In the genomic region with DNA sequence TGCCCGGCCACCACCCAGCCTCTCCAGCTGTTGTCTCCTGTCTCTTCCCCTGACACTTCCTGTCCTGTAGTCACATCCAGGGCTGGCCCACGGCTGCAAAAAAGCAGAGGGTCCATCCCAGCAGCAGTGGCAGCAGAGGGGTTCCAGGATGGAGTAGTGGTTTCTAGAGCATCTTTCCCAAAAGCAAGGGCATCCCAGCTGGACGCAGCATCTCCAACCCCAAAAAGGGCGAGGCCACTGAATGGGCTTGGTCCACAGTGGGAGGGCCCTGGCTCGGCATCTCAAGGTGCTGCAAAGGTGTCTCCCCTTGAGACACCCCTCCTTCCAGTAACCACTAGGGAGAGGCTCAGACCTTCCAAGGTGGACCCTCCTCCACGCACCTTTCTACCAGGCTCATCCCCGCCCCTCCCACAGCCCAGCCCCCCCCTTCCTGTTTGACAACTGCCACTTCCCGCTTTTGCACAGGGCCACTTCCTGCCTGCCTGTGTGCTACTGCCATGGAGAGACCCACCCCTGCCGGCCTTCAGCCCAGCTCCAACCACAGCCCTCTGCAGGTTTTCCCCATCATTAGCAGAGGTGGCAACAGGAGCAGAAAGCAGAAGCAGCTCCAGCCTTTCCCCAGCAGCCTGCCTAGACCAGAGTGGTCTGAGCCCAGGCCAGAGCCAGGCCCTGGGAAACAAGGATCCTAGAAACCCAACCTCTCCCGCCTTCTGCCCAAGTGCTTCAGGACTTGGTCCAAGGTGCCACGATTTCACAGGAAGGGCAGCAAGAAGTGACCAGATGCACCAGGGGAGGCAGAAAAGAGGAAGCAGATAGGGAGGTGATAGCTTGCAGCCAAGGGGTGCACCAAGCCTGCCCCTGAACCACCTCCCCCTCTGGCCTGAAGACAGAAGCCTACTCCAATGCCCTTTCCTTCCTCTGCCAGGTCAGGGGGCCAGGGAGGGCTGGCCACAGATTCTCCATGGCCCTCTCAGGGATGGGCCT, we compare ENCODE assay signal across 8 cellular contexts. TPM values are rescaled to one million over a fixed set of nuclear protein-coding genes. Genes with fewer than 3 reads are reported as not detected.
A peak's percentile ranks its signal among the peaks of the same experiment; 100 is the strongest.
DNase-seq lines count a peak whose midpoint lies in the region; ATAC-seq lines count a peak whose summit lies in the region.

No MANE protein-coding gene starts in this region.

- intact Hi-C loops in activated CD4-positive, alpha-beta memory T cell treated with anti-CD3 and anti-CD28 coated beads for 36 hours (cut with micrococcal nuclease): loop anchor here (1.0 kb wide), 2 partner anchors 10 to 16 kb away; no protein-coding TSS in a partner anchor
- intact Hi-C loops in Right ventricle myocardium superior (cut with DNase I): no loop called here

- no peaks in the 10 kb centered on the region for H3K27me3 Mint-ChIP-seq in IgD-negative memory B cell
- no peaks in the 10 kb centered on the region for H3K27me3 Mint-ChIP-seq in activated CD4-positive, alpha-beta memory T cell treated with anti-CD3 and anti-CD28 coated beads for 36 hours
- no peaks in the 10 kb centered on the region for H3K27me3 Mint-ChIP-seq in stimulated activated naive CD8-positive, alpha-beta T cell treated with anti-CD3 and anti-CD28 coated beads, Interleukin-15, Interleukin-2, amounts not matched to agents 100 ng/mL and 50 ng/mL, for 24 hours

- ATAC-seq in GM19452 (IDR thresholded peaks at IDR 0.05; ENCODE audit: unreplicated experiment) (peak; percentile 72), Right ventricle myocardium superior (ENCODE audit: poor library complexity) (peak; percentile 43)

- peak overlapping the region; percentile 68 to 95 (median 82) for H3K4me3 Mint-ChIP-seq in IgD-negative memory B cell
- H3K4me3 Mint-ChIP-seq in activated CD4-positive, alpha-beta memory T cell treated with anti-CD3 and anti-CD28 coated beads for 36 hours: peak overlapping the region; percentile 79
- peak overlapping the region; percentile 78 for H3K4me3 Mint-ChIP-seq in stimulated activated naive CD8-positive, alpha-beta T cell treated with anti-CD3 and anti-CD28 coated beads, Interleukin-15, Interleukin-2, amounts not matched to agents 100 ng/mL and 50 ng/mL, for 24 hours

- no peaks in the 10 kb centered on the region for H3K9me3 Mint-ChIP-seq in IgD-negative memory B cell
- H3K9me3 Mint-ChIP-seq in activated CD4-positive, alpha-beta memory T cell treated with anti-CD3 and anti-CD28 coated beads for 36 hours: no peaks in the 10 kb centered on the region
- H3K9me3 Mint-ChIP-seq in stimulated activated naive CD8-positive, alpha-beta T cell treated with anti-CD3 and anti-CD28 coated beads, Interleukin-15, Interleukin-2, amounts not matched to agents 100 ng/mL and 50 ng/mL, for 24 hours: no peaks in the 10 kb centered on the region

- CTCF ChIA-PET in activated CD4-positive, alpha-beta memory T cell treated with anti-CD3 and anti-CD28 coated beads for 36 hours (lab: Charles Lee): interaction anchor here (0.6 to 3.7 kb wide), 9 partner anchors 8 to 75 kb away, joined by 3 to 18 read pairs (median 3); no protein-coding TSS in a partner anchor

- H3K27ac Mint-ChIP-seq in IgD-negative memory B cell: peak overlapping the region; percentile 84 to 93 (median 90)
- peak overlapping the region; percentile 99 for H3K27ac Mint-ChIP-seq in activated CD4-positive, alpha-beta memory T cell treated with anti-CD3 and anti-CD28 coated beads for 36 hours
- H3K27ac Mint-ChIP-seq in stimulated activated naive CD8-positive, alpha-beta T cell treated with anti-CD3 and anti-CD28 coated beads, Interleukin-15, Interleukin-2, amounts not matched to agents 100 ng/mL and 50 ng/mL, for 24 hours: peak overlapping the region; percentile 95

- POLR2A ChIA-PET in activated CD4-positive, alpha-beta memory T cell treated with anti-CD3 and anti-CD28 coated beads for 36 hours (lab: Charles Lee): interaction anchor here (0.9 kb wide), 1 partner anchor 9 kb away, joined by 3 read pairs; no protein-coding TSS in a partner anchor

- peaks cover 30 to 44% (median 34%) of the 10 kb centered on the region in 3 donors for H3K4me1 Mint-ChIP-seq in IgD-negative memory B cell
- peaks cover 64% of the 10 kb centered on the region for H3K4me1 Mint-ChIP-seq in activated CD4-positive, alpha-beta memory T cell treated with anti-CD3 and anti-CD28 coated beads for 36 hours (ENCODE audit: low read depth)
- H3K4me1 Mint-ChIP-seq in stimulated activated naive CD8-positive, alpha-beta T cell treated with anti-CD3 and anti-CD28 coated beads, Interleukin-15, Interleukin-2, amounts not matched to agents 100 ng/mL and 50 ng/mL, for 24 hours (ENCODE audit: low read depth): peaks cover 42% of the 10 kb centered on the region

- DNase-seq in activated CD4-positive, alpha-beta memory T cell treated with anti-CD3 and anti-CD28 coated beads for 36 hours: peak; percentile 77
- DNase-seq in Right ventricle myocardium superior (peak; percentile 75), mucosa of gallbladder (ENCODE audit: low spot score) (no peak), NCI-H1092 (lab: John Stamatoyannopoulos, UW) (no peak), HuH-7.5 (ENCODE audit: low spot score) (no peak)

- H3K36me3 Mint-ChIP-seq in IgD-negative memory B cell: peaks cover 1% of the 10 kb centered on the region
- H3K36me3 Mint-ChIP-seq in activated CD4-positive, alpha-beta memory T cell treated with anti-CD3 and anti-CD28 coated beads for 36 hours: peaks cover 7% of the 10 kb centered on the region
- H3K36me3 Mint-ChIP-seq in stimulated activated naive CD8-positive, alpha-beta T cell treated with anti-CD3 and anti-CD28 coated beads, Interleukin-15, Interleukin-2, amounts not matched to agents 100 ng/mL and 50 ng/mL, for 24 hours (ENCODE audit: low read depth): peaks cover 9% of the 10 kb centered on the region

RNA-seq across cellular contexts. Expression of a gene that starts 8.6 kb away (rescaled TPM):
- polyA plus RNA-seq in IgD-negative memory B cell: 7.2 TPM
- 10 to 100 TPM; 20.8 to 21.5 TPM for total RNA-seq in activated CD4-positive, alpha-beta memory T cell treated with anti-CD3 and anti-CD28 coated beads for 36 hours
- 11.2 TPM for total RNA-seq in Right ventricle myocardium superior
- 43.7 TPM for total RNA-seq in mucosa of gallbladder

RNA-seq across cellular contexts. Expression of a gene that starts 45.2 kb away (rescaled TPM):
- not detected for polyA plus RNA-seq in IgD-negative memory B cell
- under 1 TPM; 0.45 to 0.73 TPM for total RNA-seq in activated CD4-positive, alpha-beta memory T cell treated with anti-CD3 and anti-CD28 coated beads for 36 hours
- total RNA-seq in Right ventricle myocardium superior (7.5 TPM), mucosa of gallbladder (15.5 TPM)

RNA-seq across cellular contexts. Expression of a gene that starts 54.4 kb away (rescaled TPM):
- 21.4 TPM for polyA plus RNA-seq in IgD-negative memory B cell
- 10 to 100 TPM; 57.5 to 62.1 TPM for total RNA-seq in activated CD4-positive, alpha-beta memory T cell treated with anti-CD3 and anti-CD28 coated beads for 36 hours
- total RNA-seq in Right ventricle myocardium superior (10.4 TPM), mucosa of gallbladder (41.9 TPM)

Comparison
In these comparisons a context has a peak if more than half of its experiments do, and no peak if none do; other contexts are left out.
1. DNase-seq: peak in activated CD4-positive, alpha-beta memory T cell treated with anti-CD3 and anti-CD28 coated beads for 36 hours (single experiment) and Right ventricle myocardium superior (single experiment); none in mucosa of gallbladder (single experiment), NCI-H1092 (single experiment) and HuH-7.5 (single experiment).
2. Peak in every context shown above with its lines, with median percentiles within 50 percentile points of each other: H3K27ac Mint-ChIP-seq and H3K4me3 Mint-ChIP-seq.